In genomic region chr17:56786989-56787482, GRCh38 we compare ENCODE assay signal across 8 cellular contexts. TPM values are rescaled to one million over a fixed set of nuclear protein-coding genes. Genes with fewer than 3 reads are reported as not detected.
A peak's percentile ranks its signal among the peaks of the same experiment; 100 is the strongest.
DNase-seq lines count a peak whose midpoint lies in the region; FAIRE-seq and TF ChIP-seq lines count a peak whose summit lies in the region.

No MANE protein-coding gene starts in this region.

- H3K27ac Mint-ChIP-seq in activated CD4-positive, alpha-beta memory T cell treated with anti-CD3 and anti-CD28 coated beads, Interleukin-2, amount 10 ng/mL, durations not matched to agents 7 days and 5 days: peak overlapping the region; percentile 82

- H3K9me3 ChIP-seq in MG63 (no peaks in the 10 kb centered on the region), esophagus squamous epithelium (no peaks in the 10 kb centered on the region)

- intact Hi-C loops in esophagus squamous epithelium (cut with DNase I): no loop called here

- POLR2A ChIA-PET in activated CD4-positive, alpha-beta memory T cell treated with anti-CD3 and anti-CD28 coated beads, Interleukin-2, amount 10 ng/mL, durations not matched to agents 7 days and 5 days (lab: Charles Lee): interaction anchor here (0.8 to 1.1 kb wide), 3 partner anchors 48 to 127 kb away, joined by 3 read pairs; partner anchors contain the start of gene TRIM25

- H3K36me3 ChIP-seq in MG63 (no peaks in the 10 kb centered on the region), esophagus squamous epithelium (no peaks in the 10 kb centered on the region)

- H3K4me1 Mint-ChIP-seq in activated CD4-positive, alpha-beta memory T cell treated with anti-CD3 and anti-CD28 coated beads, Interleukin-2, amount 10 ng/mL, durations not matched to agents 7 days and 5 days: peaks cover 35% of the 10 kb centered on the region

- peaks cover 26% of the 10 kb centered on the region for H3K36me3 Mint-ChIP-seq in activated CD4-positive, alpha-beta memory T cell treated with anti-CD3 and anti-CD28 coated beads, Interleukin-2, amount 10 ng/mL, durations not matched to agents 7 days and 5 days (ENCODE audit: low read depth)

- CTCF ChIA-PET in activated CD4-positive, alpha-beta memory T cell treated with anti-CD3 and anti-CD28 coated beads, Interleukin-2, amount 10 ng/mL, durations not matched to agents 7 days and 5 days (lab: Charles Lee): interaction anchor here (0.5 to 3.7 kb wide), 4 partner anchors 16 to 105 kb away, joined by 3 to 12 read pairs (median 3); no protein-coding TSS in a partner anchor

- peak overlapping the region in 2 of 4 donors; percentile 6 to 57 for H3K27ac ChIP-seq in esophagus squamous epithelium

- TF ChIP-seq POLR2A in H54 (IDR thresholded peaks at IDR 0.05; ENCODE audit: low read depth, low read length) (no peak), esophagus squamous epithelium (IDR thresholded peaks at IDR 0.05) (no peak)

- peak; percentile 91 for FAIRE-seq in H54 (lab: Jason Lieb, UNC)

- H3K27me3 Mint-ChIP-seq in activated CD4-positive, alpha-beta memory T cell treated with anti-CD3 and anti-CD28 coated beads, Interleukin-2, amount 10 ng/mL, durations not matched to agents 7 days and 5 days: peaks cover under 1% of the 10 kb centered on the region

- DNase-seq in ELR (ENCODE audit: low read depth) (peak; percentile 99), H54 (ENCODE audit: insufficient read length, low spot score) (peak; percentile 59), MG63 (peak; percentile 72), fibroblast of villous mesenchyme (ENCODE audit: low read depth) (peak; percentile 97), COLO668 (lab: John Stamatoyannopoulos, UW; ENCODE audit: unreplicated experiment) (no peak), esophagus squamous epithelium (lab: John Stamatoyannopoulos, UW) (no peak)
- DNase-seq in activated CD4-positive, alpha-beta memory T cell treated with anti-CD3 and anti-CD28 coated beads, Interleukin-2, amount 10 ng/mL, durations not matched to agents 7 days and 5 days: peak; percentile 75
- peak; percentile 33 to 54 for DNase-seq in stimulated activated CD4-positive, alpha-beta T cell treated with anti-CD3 and anti-CD28 coated beads, Interleukin-4, amount 100 ng/mL, for 48 hours (ENCODE audit: low read depth in 2 of 2)

- H3K4me1 ChIP-seq in esophagus squamous epithelium: peaks cover 0 to 28% (median 6%) of the 10 kb centered on the region in 3 donors

- H3K9me3 Mint-ChIP-seq in activated CD4-positive, alpha-beta memory T cell treated with anti-CD3 and anti-CD28 coated beads, Interleukin-2, amount 10 ng/mL, durations not matched to agents 7 days and 5 days: peaks cover 10% of the 10 kb centered on the region

- TF ChIP-seq CTCF in fibroblast of villous mesenchyme (IDR thresholded peaks at IDR 0.05; ENCODE audit: insufficient read depth, low read depth, low read length) (no peak), esophagus squamous epithelium (IDR thresholded peaks at IDR 0.05) (no peak)

- H3K4me3 ChIP-seq in MG63 (no peak overlapping the region), fibroblast of villous mesenchyme (ENCODE audit: low read depth, low read length) (no peak overlapping the region), esophagus squamous epithelium (no peak overlapping the region)

- no peaks in the 10 kb centered on the region for H3K27me3 ChIP-seq in MG63
- H3K27me3 ChIP-seq in esophagus squamous epithelium: no peaks in the 10 kb centered on the region

- 25 to 43% methylated on average over 7 of the region's 7 CpGs for WGBS in esophagus squamous epithelium, 2 donors

- peak overlapping the region; percentile 22 for H3K4me3 Mint-ChIP-seq in activated CD4-positive, alpha-beta memory T cell treated with anti-CD3 and anti-CD28 coated beads, Interleukin-2, amount 10 ng/mL, durations not matched to agents 7 days and 5 days

RNA-seq across cellular contexts. Expression of gene C17orf67, which starts 46.7 kb away (rescaled TPM):
- 0.63 TPM in 1 of 2 replicates, not detected in the other for total RNA-seq in MG63 (2014; rRNA removed; shearing (Covaris generic); ENCODE audit: low replicate concordance)
- 1 to 10 TPM; 4.1 to 4.2 TPM for total RNA-seq in activated CD4-positive, alpha-beta memory T cell treated with anti-CD3 and anti-CD28 coated beads, Interleukin-2, amount 10 ng/mL, durations not matched to agents 7 days and 5 days
- total RNA-seq in fibroblast of villous mesenchyme: 0.64 and 0.86 TPM in 2 replicates
- 1 to 10 TPM in 1 of 4 donors, under 1 TPM in 3; 0.27 to 1.7 (median 0.53) TPM for total RNA-seq in esophagus squamous epithelium

RNA-seq across cellular contexts. Expression of gene DGKE, which starts 46.9 kb away (rescaled TPM):
- 4.0 and 7.9 TPM in 2 replicates for total RNA-seq in MG63 (2014; rRNA removed; shearing (Covaris generic); ENCODE audit: low replicate concordance)
- total RNA-seq in activated CD4-positive, alpha-beta memory T cell treated with anti-CD3 and anti-CD28 coated beads, Interleukin-2, amount 10 ng/mL, durations not matched to agents 7 days and 5 days: 10 to 100 TPM; 34.2 to 35.7 TPM
- total RNA-seq in fibroblast of villous mesenchyme: 7.1 and 12.1 TPM in 2 replicates
- total RNA-seq in esophagus squamous epithelium: 10 to 100 TPM in 1 of 4 donors, 1 to 10 TPM in 3; 1.7 to 10.7 (median 7.9) TPM

Comparison
In these comparisons a context has a peak if more than half of its experiments do, and no peak if none do; other contexts are left out.
1. DNase-seq: peak in ELR (single experiment), H54 (single experiment), MG63 (single experiment), activated CD4-positive, alpha-beta memory T cell treated with anti-CD3 and anti-CD28 coated beads, Interleukin-2, amount 10 ng/mL, durations not matched to agents 7 days and 5 days (single experiment), fibroblast of villous mesenchyme (single experiment) and stimulated activated CD4-positive, alpha-beta T cell treated with anti-CD3 and anti-CD28 coated beads, Interleukin-4, amount 100 ng/mL, for 48 hours (2 of 2); none in COLO668 (single experiment) and esophagus squamous epithelium (single experiment).